ENCODE assay signal across 1 cellular context in genomic region chr17:8121531-8122390, GRCh38.
TF ChIP-seq lines count a peak whose summit lies in the region.

No MANE protein-coding gene starts in this region.

TF ChIP-seq in H1, 55 proteins besides CTCF, POLR2A, EP300 and RAD21:
- no peak for TF ChIP-seq SP1 (IDR thresholded peaks at IDR 0.05; ENCODE audit: low read depth, low read length)
- no peak for TF ChIP-seq KDM1A (IDR thresholded peaks at IDR 0.05; ENCODE audit: borderline replicate concordance, low read length)
- TF ChIP-seq HDAC2 (IDR thresholded peaks at IDR 0.05; ENCODE audit: borderline replicate concordance in 1 of 2, low read depth in 2 of 2, low read length in 2 of 2) = 0 out of 4 replicates have a peak, but pooled peaks of 1 of the 2 experiments have one; percentile 10
- TF ChIP-seq EZH2 (IDR thresholded peaks at IDR 0.05; ENCODE audit: low read depth, low read length, severe bottlenecking) = no peak
- TF ChIP-seq NANOG (IDR thresholded peaks at IDR 0.05; ENCODE audit: insufficient read depth, low read depth, low read length, poor library complexity, severe bottlenecking) = no peak
- TF ChIP-seq YY1 (IDR thresholded peaks at IDR 0.05; ENCODE audit: low read depth, low read length) = peak; percentile 62; the same call in 1 of the 2 replicates
- no peak for TF ChIP-seq BRCA1 (IDR thresholded peaks at IDR 0.05; ENCODE audit: low read depth, low read length)
- TF ChIP-seq KDM4A (IDR thresholded peaks at IDR 0.05; ENCODE audit: low read depth, low read length, severe bottlenecking) = peak; percentile 89
- TF ChIP-seq, protein P1, sequence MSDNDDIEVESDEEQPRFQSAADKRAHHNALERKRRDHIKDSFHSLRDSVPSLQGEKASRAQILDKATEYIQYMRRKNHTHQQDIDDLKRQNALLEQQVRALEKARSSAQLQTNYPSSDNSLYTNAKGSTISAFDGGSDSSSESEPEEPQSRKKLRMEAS (IDR thresholded peaks at IDR 0.05) = peak; percentile 55; the same call in 1 of the 2 replicates
- TF ChIP-seq RBBP5 (IDR thresholded peaks at IDR 0.05; ENCODE audit: borderline replicate concordance, low read depth, low read length) = peak; percentile 77
- peak; percentile 55; the same call in 1 of the 2 replicates for TF ChIP-seq GABPA (IDR thresholded peaks at IDR 0.05; ENCODE audit: borderline replicate concordance, insufficient read depth, low read length)
- TF ChIP-seq RNF2 (IDR thresholded peaks at IDR 0.05; ENCODE audit: borderline replicate concordance, low read depth, low read length, missing control alignments, poor library complexity, severe bottlenecking) = no peak
- TF ChIP-seq SIRT6 (IDR thresholded peaks at IDR 0.05; ENCODE audit: low read length) = no peak
- TF ChIP-seq TAF7 (optimal IDR thresholded peaks at IDR 0.05; ENCODE audit: borderline replicate concordance, low read depth, low read length) = peak; percentile 55
- TF ChIP-seq JUN (IDR thresholded peaks at IDR 0.05; ENCODE audit: low read depth, low read length) = no peak
- TF ChIP-seq CHD1 (IDR thresholded peaks at IDR 0.05; ENCODE audit: low read depth, low read length) = no peak
- TF ChIP-seq SIN3A (conservative IDR thresholded peaks at IDR 0.05 in 1 of 2, IDR thresholded peaks at IDR 0.05 in 1 of 2; ENCODE audit: low read depth in 1 of 2, low read length in 2 of 2) = peak; percentile 55 to 64; a peak in 1 of 4 replicates
- TF ChIP-seq JUND (IDR thresholded peaks at IDR 0.05; ENCODE audit: low read length) = no peak
- TF ChIP-seq TCF12 (IDR thresholded peaks at IDR 0.05; ENCODE audit: low read depth, low read length) = no peak
- TF ChIP-seq SP4 (IDR thresholded peaks at IDR 0.05; ENCODE audit: low read length) = no peak
- TF ChIP-seq ASH2L (IDR thresholded peaks at IDR 0.05; ENCODE audit: low read length) = peak; percentile 85
- TF ChIP-seq TBP (IDR thresholded peaks at IDR 0.05; ENCODE audit: low read depth, low read length) = peak; percentile 52; the same call in 1 of the 2 replicates
- no peak for TF ChIP-seq SIX5 (IDR thresholded peaks at IDR 0.05; ENCODE audit: low read depth, low read length)
- TF ChIP-seq SUZ12 (IDR thresholded peaks at IDR 0.05; ENCODE audit: low read length) = no peak; the same call in 1 of the 2 replicates
- 0 out of 2 replicates have a peak, but pooled peaks have one; percentile 28 for TF ChIP-seq PHF8 (conservative IDR thresholded peaks at IDR 0.05; ENCODE audit: low read depth, low read length)
